8 cellular contexts compared by ENCODE assay signal in the genomic region with DNA sequence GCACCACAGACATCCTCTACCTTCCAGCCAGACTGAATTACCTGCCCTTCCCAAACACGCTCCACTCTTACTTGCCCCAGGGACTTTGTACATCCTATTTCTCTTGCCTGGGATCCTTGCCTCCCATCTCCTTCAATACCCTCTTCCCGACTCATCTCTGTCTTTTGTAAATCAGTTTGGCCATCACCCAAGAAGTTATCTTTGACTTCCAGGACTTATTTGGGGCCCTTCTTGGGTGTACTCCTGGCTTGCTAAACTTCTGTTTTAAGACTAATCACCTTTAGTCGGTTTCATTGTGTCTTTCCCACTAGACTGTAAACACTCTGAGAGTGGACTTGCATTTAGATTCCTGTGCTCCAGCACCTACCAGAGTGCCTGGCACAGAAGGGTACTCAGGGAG.
"Had no signal": no experiment of that assay in that cellular context is flagged by ENCODE, and none has a peak within 500 bp of the region (broad histone marks: within the 10 kb centered on the region; RNA-seq: fewer than 3 reads in every experiment).

No MANE protein-coding gene starts in this region.

- H3K4me3 ChIP-seq: GM23338, HAP-1 had no signal

- H3K9me3 ChIP-seq: HAP-1 had no signal

- H3K36me3 ChIP-seq: HAP-1 had no signal

- H2AFZ ChIP-seq: GM23338 had no signal

- H3K4me2 ChIP-seq: GM23338 had no signal

- FAIRE-seq: H1, HTR-8/SVneo had no signal

- DNase-seq: H7, HFFc6, IMR-90, KBM-7 had no signal

- H3K4me1 ChIP-seq: HAP-1 had no signal
